In genomic region chr11:73248526-73249185, GRCh38 we compare ENCODE assay signal across 35 cellular contexts. TPM values are rescaled to one million over a fixed set of nuclear protein-coding genes. Genes with fewer than 3 reads are reported as not detected.
DNase-seq lines count a peak whose midpoint lies in the region; ATAC-seq and TF ChIP-seq lines count a peak whose summit lies in the region.
"Had no signal": no experiment of that assay in that cellular context is flagged by ENCODE, and none has a peak within 500 bp of the region (broad histone marks: within the 10 kb centered on the region; RNA-seq: fewer than 3 reads in every experiment).

No MANE protein-coding gene starts in this region.

- H3K9me2 ChIP-seq in GM23338 (ENCODE audit: insufficient read depth) (no peaks in the 10 kb centered on the region), Loucy (replicated peaks; ENCODE audit: low read depth, low read length) (no peaks in the 10 kb centered on the region)

- H3K9me3 ChIP-seq in Loucy (ENCODE audit: insufficient read depth, low read depth, low read length) (no peaks in the 10 kb centered on the region), psoas muscle (no peaks in the 10 kb centered on the region)
- H3K9me3 ChIP-seq: heart left ventricle, suprapubic skin had no signal

- H3K4me1 Mint-ChIP-seq in GM23338 (peaks cover 18% of the 10 kb centered on the region), MCF 10A (ENCODE audit: insufficient read depth, unreplicated experiment) (peaks cover 8% of the 10 kb centered on the region)
- H3K4me1 Mint-ChIP-seq in activated CD8-positive, alpha-beta T cell treated with anti-CD3 and anti-CD28 coated beads, Interleukin-2, amount 10 ng/mL, durations not matched to agents 7 days and 5 days (ENCODE audit: low read depth), result peaks cover 16% of the 10 kb centered on the region
- H3K4me1 Mint-ChIP-seq: activated naive CD4-positive, alpha-beta T cell treated with anti-CD3 and anti-CD28 coated beads, Interleukin-2, amount 50 U/mL, for 24 hours; naive thymus-derived CD8-positive, alpha-beta T cell; stimulated activated effector memory CD8-positive, alpha-beta T cell treated with anti-CD3 and anti-CD28 coated beads, Interleukin-12 subunit alpha, Interleukin-12 subunit beta, amount 100 ng/mL, for 72 hours had no signal

- H3K9ac ChIP-seq in Loucy (ENCODE audit: low read depth, low read length, poor library complexity, severe bottlenecking), result no peak overlapping the region

- BruUV-seq in MCF 10A (replicated peaks; lab: Mats Ljungman, UMichigan), result no TSS peak

- H3K79me2 ChIP-seq in GM23338 (replicated peaks; ENCODE audit: insufficient read depth), result no peaks in the 10 kb centered on the region
- no peaks in the 10 kb centered on the region for H3K79me2 ChIP-seq in Loucy (ENCODE audit: insufficient read depth, low read length)

- 89 to 97% (median 94%) methylated on average over 3 of the region's 3 CpGs for WGBS in psoas muscle, 3 donors

- ATAC-seq in GM23338 (no peak), psoas muscle (no peak), GM18858 (IDR thresholded peaks at IDR 0.05; ENCODE audit: unreplicated experiment) (no peak), HG03196 (IDR thresholded peaks at IDR 0.05; ENCODE audit: unreplicated experiment) (no peak)
- ATAC-seq in activated CD8-positive, alpha-beta T cell treated with anti-CD3 and anti-CD28 coated beads, Interleukin-2, amount 10 ng/mL, durations not matched to agents 7 days and 5 days, result no peak
- ATAC-seq: PC-3 had no signal

- CTCF ChIA-PET in MCF 10A (lab: Yijun Ruan, JAX), result interaction anchor here (1.1 to 1.4 kb wide), 3 partner anchors 42 to 70 kb away, joined by 3 to 7 read pairs (median 3); no protein-coding TSS in a partner anchor
- CTCF ChIA-PET in activated CD8-positive, alpha-beta T cell treated with anti-CD3 and anti-CD28 coated beads, Interleukin-2, amount 10 ng/mL, durations not matched to agents 7 days and 5 days (lab: Charles Lee), result interaction anchor here (1.0 kb wide), 1 partner anchor 46 kb away, joined by 3 read pairs; no protein-coding TSS in a partner anchor

- H3K27ac ChIP-seq in GM23338 (ENCODE audit: low read depth) (no peak overlapping the region), psoas muscle (peak overlapping the region; percentile 71)
- H3K27ac ChIP-seq: heart left ventricle, suprapubic skin had no signal

- no peak overlapping the region for H3K4me3 Mint-ChIP-seq in GM23338
- no peak overlapping the region for H3K4me3 Mint-ChIP-seq in MCF 10A (ENCODE audit: unreplicated experiment)
- H3K4me3 Mint-ChIP-seq in activated CD8-positive, alpha-beta T cell treated with anti-CD3 and anti-CD28 coated beads, Interleukin-2, amount 10 ng/mL, durations not matched to agents 7 days and 5 days, result no peak overlapping the region
- H3K4me3 Mint-ChIP-seq: activated CD4-positive, alpha-beta memory T cell treated with anti-CD3 and anti-CD28 coated beads, Interleukin-2, amount 10 ng/mL, durations not matched to agents 7 days and 5 days; activated naive CD4-positive, alpha-beta T cell treated with anti-CD3 and anti-CD28 coated beads, Interleukin-2, amount 50 U/mL, for 24 hours; activated T-helper 1 cell treated with anti-CD3 and anti-CD28 coated beads, Interleukin-12 subunit alpha, Interleukin-12 subunit beta, Interleukin-2, Interleukin-4 antibody, amounts not matched to agents 30 ng/mL and 10 ng/mL and 1 ng/mL, durations not matched to agents 14 hours and 24 hours and 36 hours; naive thymus-derived CD8-positive, alpha-beta T cell; stimulated activated effector memory CD8-positive, alpha-beta T cell treated with anti-CD3 and anti-CD28 coated beads, Interleukin-12 subunit alpha, Interleukin-12 subunit beta, amount 100 ng/mL, for 72 hours; T-helper 2 cell treated with Interferon-gamma antibody and Interleukin-4, amounts not matched to agents 5 μg/mL and 100 μg/mL, for 36 hours had no signal

- TF ChIP-seq CTCF in GM23338 (conservative IDR thresholded peaks at IDR 0.05; ENCODE audit: low read depth in 2 of 2) (no peak), Loucy (conservative IDR thresholded peaks at IDR 0.05; ENCODE audit: low read length) (no peak), psoas muscle (IDR thresholded peaks at IDR 0.05) (no peak), MCF 10A (IDR thresholded peaks at IDR 0.05; ENCODE audit: unreplicated experiment) (no peak)

- no peak overlapping the region for H3K4me3 ChIP-seq in GM23338
- no peak overlapping the region for H3K4me3 ChIP-seq in Loucy (ENCODE audit: low read length, poor library complexity, severe bottlenecking)
- H3K4me3 ChIP-seq in psoas muscle, result no peak overlapping the region
- H3K4me3 ChIP-seq: heart left ventricle, suprapubic skin had no signal

- H3K9me3 Mint-ChIP-seq in GM23338 (no peaks in the 10 kb centered on the region), MCF 10A (ENCODE audit: unreplicated experiment) (no peaks in the 10 kb centered on the region)
- no peaks in the 10 kb centered on the region for H3K9me3 Mint-ChIP-seq in activated CD8-positive, alpha-beta T cell treated with anti-CD3 and anti-CD28 coated beads, Interleukin-2, amount 10 ng/mL, durations not matched to agents 7 days and 5 days (ENCODE audit: insufficient read depth)
- H3K9me3 Mint-ChIP-seq: activated CD4-positive, alpha-beta memory T cell treated with anti-CD3 and anti-CD28 coated beads, Interleukin-2, amount 10 ng/mL, durations not matched to agents 7 days and 5 days; activated naive CD4-positive, alpha-beta T cell treated with anti-CD3 and anti-CD28 coated beads, Interleukin-2, amount 50 U/mL, for 24 hours; activated T-helper 1 cell treated with anti-CD3 and anti-CD28 coated beads, Interleukin-12 subunit alpha, Interleukin-12 subunit beta, Interleukin-2, Interleukin-4 antibody, amounts not matched to agents 30 ng/mL and 10 ng/mL and 1 ng/mL, durations not matched to agents 14 hours and 24 hours and 36 hours; naive thymus-derived CD8-positive, alpha-beta T cell; stimulated activated effector memory CD8-positive, alpha-beta T cell treated with anti-CD3 and anti-CD28 coated beads, Interleukin-12 subunit alpha, Interleukin-12 subunit beta, amount 100 ng/mL, for 72 hours; T-helper 2 cell treated with Interferon-gamma antibody and Interleukin-4, amounts not matched to agents 5 μg/mL and 100 μg/mL, for 36 hours had no signal

- no peaks in the 10 kb centered on the region for H3K36me3 ChIP-seq in GM23338 (ENCODE audit: insufficient read depth)
- H3K36me3 ChIP-seq in Loucy (ENCODE audit: insufficient read depth, low read length), result no peaks in the 10 kb centered on the region
- H3K36me3 ChIP-seq in psoas muscle (ENCODE audit: insufficient read depth in 1 of 2, low read depth in 1 of 2), result no peaks in the 10 kb centered on the region
- H3K36me3 ChIP-seq: heart left ventricle, suprapubic skin had no signal

- H3K36me3 Mint-ChIP-seq in GM23338 (ENCODE audit: low read depth), result no peaks in the 10 kb centered on the region
- no peaks in the 10 kb centered on the region for H3K36me3 Mint-ChIP-seq in MCF 10A (ENCODE audit: insufficient read depth, unreplicated experiment)
- no peaks in the 10 kb centered on the region for H3K36me3 Mint-ChIP-seq in activated CD8-positive, alpha-beta T cell treated with anti-CD3 and anti-CD28 coated beads, Interleukin-2, amount 10 ng/mL, durations not matched to agents 7 days and 5 days (ENCODE audit: low read depth)
- H3K36me3 Mint-ChIP-seq: activated naive CD4-positive, alpha-beta T cell treated with anti-CD3 and anti-CD28 coated beads, Interleukin-2, amount 50 U/mL, for 24 hours; naive thymus-derived CD8-positive, alpha-beta T cell; stimulated activated effector memory CD8-positive, alpha-beta T cell treated with anti-CD3 and anti-CD28 coated beads, Interleukin-12 subunit alpha, Interleukin-12 subunit beta, amount 100 ng/mL, for 72 hours had no signal

- no peaks in the 10 kb centered on the region for H4K20me1 ChIP-seq in GM23338 (replicated peaks; ENCODE audit: insufficient read depth)
- no peaks in the 10 kb centered on the region for H4K20me1 ChIP-seq in Loucy (ENCODE audit: insufficient read depth, low read length, poor library complexity, severe bottlenecking)

- H3K4me1 ChIP-seq in GM23338 (ENCODE audit: insufficient read depth) (peaks cover 7% of the 10 kb centered on the region; the same call in 1 of the 2 replicates), Loucy (ENCODE audit: insufficient read depth, low read length, poor library complexity, severe bottlenecking) (no peaks in the 10 kb centered on the region), psoas muscle (peaks cover 6% of the 10 kb centered on the region)
- H3K4me1 ChIP-seq: suprapubic skin had no signal

- H3K27ac Mint-ChIP-seq in GM23338 (no peak overlapping the region), MCF 10A (ENCODE audit: low read depth, unreplicated experiment) (no peak overlapping the region)
- H3K27ac Mint-ChIP-seq in activated CD8-positive, alpha-beta T cell treated with anti-CD3 and anti-CD28 coated beads, Interleukin-2, amount 10 ng/mL, durations not matched to agents 7 days and 5 days, result no peak overlapping the region
- H3K27ac Mint-ChIP-seq: activated CD4-positive, alpha-beta memory T cell treated with anti-CD3 and anti-CD28 coated beads, Interleukin-2, amount 10 ng/mL, durations not matched to agents 7 days and 5 days; activated naive CD4-positive, alpha-beta T cell treated with anti-CD3 and anti-CD28 coated beads, Interleukin-2, amount 50 U/mL, for 24 hours; activated T-helper 1 cell treated with anti-CD3 and anti-CD28 coated beads, Interleukin-12 subunit alpha, Interleukin-12 subunit beta, Interleukin-2, Interleukin-4 antibody, amounts not matched to agents 30 ng/mL and 10 ng/mL and 1 ng/mL, durations not matched to agents 14 hours and 24 hours and 36 hours; naive thymus-derived CD8-positive, alpha-beta T cell; stimulated activated effector memory CD8-positive, alpha-beta T cell treated with anti-CD3 and anti-CD28 coated beads, Interleukin-12 subunit alpha, Interleukin-12 subunit beta, amount 100 ng/mL, for 72 hours; T-helper 2 cell treated with Interferon-gamma antibody and Interleukin-4, amounts not matched to agents 5 μg/mL and 100 μg/mL, for 36 hours had no signal

- POLR2A ChIA-PET in MCF 10A (lab: Yijun Ruan, JAX), result interaction anchor here (1.1 kb wide), 1 partner anchor 62 kb away, joined by 3 read pairs; no protein-coding TSS in a partner anchor
- POLR2A ChIA-PET in activated CD8-positive, alpha-beta T cell treated with anti-CD3 and anti-CD28 coated beads, Interleukin-2, amount 10 ng/mL, durations not matched to agents 7 days and 5 days (lab: Charles Lee), result no interaction called here

- intact Hi-C loops in psoas muscle (cut with DNase I) (loop anchor here in 1 of 2 donors (5.0 kb wide), 1 partner anchor 421 kb away; no protein-coding TSS in a partner anchor), MCF 10A (cut with micrococcal nuclease) (loop anchor here (10.0 kb wide), 1 partner anchor 524 kb away; no protein-coding TSS in a partner anchor)

- H3K4me2 ChIP-seq in GM23338, result no peak overlapping the region
- no peak overlapping the region for H3K4me2 ChIP-seq in Loucy (ENCODE audit: low read depth, low read length, poor library complexity, severe bottlenecking)

- no peak for DNase-seq in GM23338 (ENCODE audit: low spot score)
- DNase-seq in foreskin melanocyte, result peak; percentile 83
- no peak for DNase-seq in psoas muscle
- DNase-seq in MCF 10A (ENCODE audit: unreplicated experiment), result no peak
- no peak for DNase-seq in activated CD8-positive, alpha-beta T cell treated with anti-CD3 and anti-CD28 coated beads, Interleukin-2, amount 10 ng/mL, durations not matched to agents 7 days and 5 days
- DNase-seq: activated CD4-positive, alpha-beta memory T cell treated with anti-CD3 and anti-CD28 coated beads, Interleukin-2, amount 10 ng/mL, durations not matched to agents 7 days and 5 days; activated CD8-positive, alpha-beta memory T cell treated with anti-CD3 and anti-CD28 coated beads, Interleukin-2, amount 50 U/mL, for 48 hours; aorta; C1 segment of cervical spinal cord; COR-L47; DMS79; effector CD8-positive, alpha-beta T cell; foreskin fibroblast; GDM1; GOT3; heart left ventricle; NCI-H1417 treated with DMSO at 0.1 percent for 48 hours; NCI-H2081; NCI-H2227 treated with DMSO at 0.1 percent for 48 hours; NCI-H526 treated with DMSO at 0.1 percent for 48 hours; nucleus accumbens; Right ventricle myocardium superior; stimulated activated CD4-positive, alpha-beta T cell treated with anti-CD3 and anti-CD28 coated beads, Interleukin-15, amount 100 ng/mL, for 24 hours; stimulated activated CD4-positive, alpha-beta T cell treated with anti-CD3 and anti-CD28 coated beads, Interleukin-4, amount 100 ng/mL, for 4 hours had no signal

- H3F3A ChIP-seq in GM23338 (replicated peaks; ENCODE audit: low read depth) (peaks cover 9% of the 10 kb centered on the region), Loucy (ENCODE audit: low read depth) (peaks cover 3% of the 10 kb centered on the region; the same call in 1 of the 2 replicates)

- H3K27me3 ChIP-seq in GM23338 (ENCODE audit: insufficient read depth) (no peaks in the 10 kb centered on the region), Loucy (ENCODE audit: insufficient read depth, low read length, poor library complexity, severe bottlenecking) (no peaks in the 10 kb centered on the region), psoas muscle (ENCODE audit: insufficient read depth in 3 of 3, low read length in 2 of 3) (no peaks in the 10 kb centered on the region)
- H3K27me3 ChIP-seq: heart left ventricle, suprapubic skin had no signal

- no peaks in the 10 kb centered on the region for H3K27me3 Mint-ChIP-seq in GM23338 (ENCODE audit: insufficient read depth, low read depth, poor library complexity)
- H3K27me3 Mint-ChIP-seq in MCF 10A (ENCODE audit: insufficient read depth, unreplicated experiment), result peaks cover 12% of the 10 kb centered on the region
- peaks cover 8% of the 10 kb centered on the region for H3K27me3 Mint-ChIP-seq in activated CD8-positive, alpha-beta T cell treated with anti-CD3 and anti-CD28 coated beads, Interleukin-2, amount 10 ng/mL, durations not matched to agents 7 days and 5 days (ENCODE audit: low read depth)
- H3K27me3 Mint-ChIP-seq: activated CD4-positive, alpha-beta memory T cell treated with anti-CD3 and anti-CD28 coated beads, Interleukin-2, amount 10 ng/mL, durations not matched to agents 7 days and 5 days; activated naive CD4-positive, alpha-beta T cell treated with anti-CD3 and anti-CD28 coated beads, Interleukin-2, amount 50 U/mL, for 24 hours had no signal

- H2AFZ ChIP-seq in GM23338 (peak overlapping the region; percentile 18; the same call in 1 of the 2 replicates), Loucy (ENCODE audit: low read length) (0 out of 2 replicates have a peak overlapping the region, but pooled peaks have one; percentile 20)

RNA-seq across cellular contexts. Expression of gene P2RY6, which starts 23.5 kb away (rescaled TPM):
- not detected in 2 replicates for total RNA-seq in GM23338 (2014; rRNA removed; shearing (Covaris generic))
- polyA plus RNA-seq in GM23338 (2016; fragmentation: Nextera tagmentation; extraction: Ambion mirVana), result 0.40 TPM in 1 of 2 replicates, not detected in the other
- 1 to 10 TPM in 3 of 4 donors, under 1 TPM in 1; 0.96 to 2.5 (median 1.5) TPM for total RNA-seq in psoas muscle
- 1 to 10 TPM in 2 of 3 donors, under 1 TPM in 1; 0.59 to 1.6 (median 1.2) TPM for polyA plus RNA-seq in psoas muscle
- not detected in 2 replicates for total RNA-seq in MCF 10A (2022)
- not detected for total RNA-seq in activated CD8-positive, alpha-beta T cell treated with anti-CD3 and anti-CD28 coated beads, Interleukin-2, amount 10 ng/mL, durations not matched to agents 7 days and 5 days
- total RNA-seq: activated CD4-positive, alpha-beta memory T cell treated with anti-CD3 and anti-CD28 coated beads, Interleukin-2, amount 10 ng/mL, durations not matched to agents 7 days and 5 days; activated T-helper 1 cell treated with anti-CD3 and anti-CD28 coated beads, Interleukin-12 subunit alpha, Interleukin-12 subunit beta, Interleukin-2, Interleukin-4 antibody, amounts not matched to agents 30 ng/mL and 10 ng/mL and 1 ng/mL, durations not matched to agents 14 hours and 24 hours and 36 hours; bronchial epithelial cell had no signal
- polyA plus RNA-seq: naive thymus-derived CD8-positive, alpha-beta T cell had no signal

RNA-seq across cellular contexts. Expression of gene P2RY2, which starts 30.6 kb away (rescaled TPM):
- total RNA-seq in GM23338 (2014; rRNA removed; shearing (Covaris generic)), result 0.85 and 1.6 TPM in 2 replicates
- polyA plus RNA-seq in GM23338 (2016; fragmentation: Nextera tagmentation; extraction: Ambion mirVana) (0.40 and 0.63 TPM in 2 replicates), psoas muscle (10 to 100 TPM; 43.8 to 50.9 (median 44.9) TPM)
- total RNA-seq in psoas muscle (10 to 100 TPM; 18.7 to 90.9 (median 43.8) TPM), MCF 10A (2022) (0.56 and 1.0 TPM in 2 replicates)
- not detected for total RNA-seq in activated CD8-positive, alpha-beta T cell treated with anti-CD3 and anti-CD28 coated beads, Interleukin-2, amount 10 ng/mL, durations not matched to agents 7 days and 5 days
- total RNA-seq: activated CD4-positive, alpha-beta memory T cell treated with anti-CD3 and anti-CD28 coated beads, Interleukin-2, amount 10 ng/mL, durations not matched to agents 7 days and 5 days; activated T-helper 1 cell treated with anti-CD3 and anti-CD28 coated beads, Interleukin-12 subunit alpha, Interleukin-12 subunit beta, Interleukin-2, Interleukin-4 antibody, amounts not matched to agents 30 ng/mL and 10 ng/mL and 1 ng/mL, durations not matched to agents 14 hours and 24 hours and 36 hours; naive thymus-derived CD8-positive, alpha-beta T cell had no signal
- polyA plus RNA-seq: naive thymus-derived CD8-positive, alpha-beta T cell had no signal

RNA-seq across cellular contexts. Expression of gene ARHGEF17, which starts 59.4 kb away (rescaled TPM):
- 11.0 and 15.0 TPM in 2 replicates for total RNA-seq in GM23338 (2014; rRNA removed; shearing (Covaris generic))
- polyA plus RNA-seq in GM23338 (2016; fragmentation: Nextera tagmentation; extraction: Ambion mirVana) (2.7 and 2.9 TPM in 2 replicates), psoas muscle (1 to 10 TPM; 5.7 to 7.9 (median 6.9) TPM)
- total RNA-seq in psoas muscle (10 to 100 TPM; 10.8 to 38.4 (median 15.5) TPM), MCF 10A (2022) (27.6 and 29.3 TPM in 2 replicates)
- under 1 TPM in 1 of 2 experiments, not detected in 1; 0.18 TPM for total RNA-seq in activated CD8-positive, alpha-beta T cell treated with anti-CD3 and anti-CD28 coated beads, Interleukin-2, amount 10 ng/mL, durations not matched to agents 7 days and 5 days
- total RNA-seq: naive thymus-derived CD8-positive, alpha-beta T cell had no signal

Comparison
In these comparisons a context has a peak if more than half of its experiments do, and no peak if none do; other contexts are left out.
1. RNA of gene ARHGEF17, which starts 59.4 kb away (total RNA-seq): 27.6 to 29.3 TPM in MCF 10A, 10.8 to 38.4 TPM in psoas muscle and 11.0 to 15.0 TPM in GM23338; 0.18 TPM in activated CD8-positive, alpha-beta T cell treated with anti-CD3 and anti-CD28 coated beads, Interleukin-2, amount 10 ng/mL, durations not matched to agents 7 days and 5 days; every median in the first group is over 4 times any median in the second.